25 cellular contexts compared by ENCODE assay signal in genomic region chr3:46901591-46902187, GRCh38. TPM values are rescaled to one million over a fixed set of nuclear protein-coding genes. Genes with fewer than 3 reads are reported as not detected.
"Had no signal": no experiment of that assay in that cellular context is flagged by ENCODE, and none has a peak within 500 bp of the region (broad histone marks: within the 10 kb centered on the region; RNA-seq: fewer than 3 reads in every experiment).

No MANE protein-coding gene starts in this region.

- H3K36me3 ChIP-seq: brain microvascular endothelial cell, cardiac muscle cell, MG63 had no signal

- H3K27ac Mint-ChIP-seq: activated CD8-positive, alpha-beta T cell treated with anti-CD3 and anti-CD28 coated beads for 36 hours; T-helper 1 cell treated with Interleukin-12 subunit alpha and Interleukin-12 subunit beta and Interleukin-4 antibody, amounts not matched to agents 30 μg/mL and 1 μg/mL, for 36 hours had no signal

- H3K4me3 ChIP-seq: cardiac muscle cell, MG63 had no signal

- H3K9me3 ChIP-seq: MG63 had no signal

- H3K27ac ChIP-seq: brain microvascular endothelial cell, cardiac muscle cell had no signal

- DNase-seq: activated CD4-positive, alpha-beta T cell treated with anti-CD3 and anti-CD28 coated beads for 4 hours; activated CD8-positive, alpha-beta memory T cell treated with anti-CD3 and anti-CD28 coated beads, Interleukin-2, amount 50 U/mL, for 4 hours; activated CD8-positive, alpha-beta T cell treated with anti-CD3 and anti-CD28 coated beads for 36 hours; activated naive CD4-positive, alpha-beta T cell treated with anti-CD3 and anti-CD28 coated beads, Interleukin-2, amount 50 U/mL, for 16 hours; amniotic stem cell; brain microvascular endothelial cell; MG63; MV-4-11; NCI-H1092 treated with DMSO at 0.1 percent for 48 hours; NCI-H1417 treated with DMSO at 0.1 percent for 48 hours; NCI-H1694; NCI-H2029; NCI-H2107; NCI-H2171 treated with DMSO at 0.1 percent for 48 hours; NCI-H510A treated with DMSO at 0.1 percent for 48 hours; NCI-H69; NK-92 treated with Interleukin-12 subunit alpha and Interleukin-12 subunit beta, amount 100 ng/mL, for 24 hours; OCI-M1; RPMI8226; SHP77 treated with DMSO at 0.1 percent for 48 hours had no signal

- ATAC-seq: activated CD4-positive, CD25-positive, alpha-beta regulatory T cell treated with anti-CD3 and anti-CD28 coated beads, Interleukin-2, amount 50 U/mL, for 24 hours; activated CD8-positive, alpha-beta T cell treated with anti-CD3 and anti-CD28 coated beads for 36 hours; Panc1 had no signal

- H3K27me3 ChIP-seq: brain microvascular endothelial cell, cardiac muscle cell, MG63 had no signal

- H3K9me3 Mint-ChIP-seq: activated CD8-positive, alpha-beta T cell treated with anti-CD3 and anti-CD28 coated beads for 36 hours; T-helper 1 cell treated with Interleukin-12 subunit alpha and Interleukin-12 subunit beta and Interleukin-4 antibody, amounts not matched to agents 30 μg/mL and 1 μg/mL, for 36 hours had no signal

- H3K4me3 Mint-ChIP-seq: activated CD8-positive, alpha-beta T cell treated with anti-CD3 and anti-CD28 coated beads for 36 hours; T-helper 1 cell treated with Interleukin-12 subunit alpha and Interleukin-12 subunit beta and Interleukin-4 antibody, amounts not matched to agents 30 μg/mL and 1 μg/mL, for 36 hours had no signal

RNA-seq across cellular contexts. Expression of gene PTH1R, which starts 24.2 kb away (rescaled TPM):
- total RNA-seq: activated CD8-positive, alpha-beta T cell treated with anti-CD3 and anti-CD28 coated beads for 36 hours; SK-MEL-5 had no signal

RNA-seq across cellular contexts. Expression of gene MYL3, which starts 38.4 kb away (rescaled TPM):
- total RNA-seq: activated CD8-positive, alpha-beta T cell treated with anti-CD3 and anti-CD28 coated beads for 36 hours; SK-MEL-5 had no signal
